In the genomic region with DNA sequence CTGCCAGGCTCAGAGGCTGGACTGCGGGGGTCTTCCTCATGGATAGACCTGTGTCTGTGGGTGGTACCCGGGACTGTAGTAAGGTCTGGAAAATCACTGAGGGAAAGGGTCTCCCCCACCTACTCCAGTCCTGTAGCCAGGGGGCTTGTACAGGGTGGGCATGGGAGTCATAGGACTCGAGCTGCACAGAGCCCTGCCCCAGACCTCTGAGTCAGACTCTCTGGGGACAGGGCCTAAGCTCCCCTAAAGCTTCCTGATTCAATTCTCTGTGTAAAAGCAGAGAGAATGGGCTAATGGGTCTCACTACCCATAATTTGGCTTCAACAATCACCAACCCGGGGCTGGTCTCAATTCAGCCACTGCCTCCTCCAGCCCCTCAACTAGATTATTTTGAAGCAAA, we compare ENCODE assay signal across 24 cellular contexts. TPM values are rescaled to one million over a fixed set of nuclear protein-coding genes. Genes with fewer than 3 reads are reported as not detected.
DNase-seq lines count a peak whose midpoint lies in the region; TF ChIP-seq lines count a peak whose summit lies in the region.
"Had no signal": no experiment of that assay in that cellular context is flagged by ENCODE, and none has a peak within 500 bp of the region (broad histone marks: within the 10 kb centered on the region; RNA-seq: fewer than 3 reads in every experiment).

No MANE protein-coding gene starts in this region.

- no peak overlapping the region for H3K4me2 ChIP-seq in osteoblast (ENCODE audit: insufficient read depth, low read length)
- H3K4me2 ChIP-seq: GM23338 had no signal

- DNase-seq in cardiac septum (ENCODE audit: low spot score), result peak; percentile 33
- DNase-seq in left ventricle myocardium inferior, result no peak
- DNase-seq in coronary artery (ENCODE audit: low spot score), result peak; percentile 43
- DNase-seq in osteoblast (ENCODE audit: insufficient read length, low spot score, missing footprints), result peak; percentile 86
- DNase-seq in activated CD4-positive, CD25-positive, alpha-beta regulatory T cell (lab: John Stamatoyannopoulos, UW), result no peak
- no peak for DNase-seq in T-helper 9 cell
- no peak for DNase-seq in NCI-H146 treated with DMSO at 0.1 percent for 48 hours (lab: John Stamatoyannopoulos, UW; ENCODE audit: unreplicated experiment)
- DNase-seq: C1 segment of cervical spinal cord; CD4-positive, alpha-beta memory T cell; HFFc6; KBM-7; MV-4-11; NCI-H1105 treated with DMSO at 0.1 percent for 48 hours; NCI-H146; NCI-H2029; NCI-H446; NCI-H524 treated with DMSO at 0.1 percent for 48 hours; NCI-H774 had no signal

- H3K27ac ChIP-seq in left ventricle myocardium inferior (replicated peaks), result no peak overlapping the region
- H3K27ac ChIP-seq in coronary artery, result no peak overlapping the region
- H3K27ac ChIP-seq in osteoblast (ENCODE audit: low read depth, low read length), result no peak overlapping the region

- no peak overlapping the region for H3K4me3 ChIP-seq in left ventricle myocardium inferior
- no peak overlapping the region for H3K4me3 ChIP-seq in coronary artery
- no peak overlapping the region for H3K4me3 ChIP-seq in osteoblast (ENCODE audit: insufficient read depth, low read length)
- H3K4me3 ChIP-seq: GM23338, HAP-1 had no signal

- TF ChIP-seq CTCF in left ventricle myocardium inferior (IDR thresholded peaks at IDR 0.05; ENCODE audit: borderline replicate concordance) (no peak), coronary artery (IDR thresholded peaks at IDR 0.05) (no peak), osteoblast (IDR thresholded peaks at IDR 0.05; ENCODE audit: extremely low read depth, low read depth, low read length) (no peak)

- H3K79me2 ChIP-seq in osteoblast (ENCODE audit: insufficient read depth, low read length), result no peaks in the 10 kb centered on the region

- no peaks in the 10 kb centered on the region for H3K9me3 ChIP-seq in left ventricle myocardium inferior (replicated peaks)
- no peaks in the 10 kb centered on the region for H3K9me3 ChIP-seq in osteoblast (ENCODE audit: low read depth, low read length)
- H3K9me3 ChIP-seq: Caco-2, HAP-1 had no signal

- H3K27me3 ChIP-seq in left ventricle myocardium inferior (ENCODE audit: low read depth), result peaks cover 44% of the 10 kb centered on the region
- H3K27me3 ChIP-seq in osteoblast (ENCODE audit: insufficient read depth, low read length), result peaks cover 63% of the 10 kb centered on the region

- H3K4me1 ChIP-seq in left ventricle myocardium inferior, result no peaks in the 10 kb centered on the region
- no peaks in the 10 kb centered on the region for H3K4me1 ChIP-seq in osteoblast (ENCODE audit: insufficient read depth, low read length)
- H3K4me1 ChIP-seq: Caco-2, HAP-1 had no signal

- H4K20me1 ChIP-seq in osteoblast (ENCODE audit: insufficient read depth, low read length), result no peaks in the 10 kb centered on the region

- no peak overlapping the region for H2AFZ ChIP-seq in osteoblast (ENCODE audit: low read length)
- H2AFZ ChIP-seq: GM23338 had no signal

- H3K36me3 ChIP-seq in left ventricle myocardium inferior (no peaks in the 10 kb centered on the region), osteoblast (ENCODE audit: insufficient read depth, low read length) (no peaks in the 10 kb centered on the region)
- H3K36me3 ChIP-seq: HAP-1 had no signal

- intact Hi-C loops in cardiac septum (cut with DNase I), result no loop called here
- intact Hi-C loops in left ventricle myocardium inferior (cut with micrococcal nuclease), result no loop called here

RNA-seq across cellular contexts. Expression of gene LRTM2, which starts 27.0 kb away (rescaled TPM):
- total RNA-seq in cardiac septum, result not detected
- total RNA-seq in left ventricle myocardium inferior, result not detected
- not detected in 2 replicates for total RNA-seq in osteoblast
- total RNA-seq: A172; Caco-2; CD4-positive, alpha-beta memory T cell; GM23338; HFFc6; LHCN-M2; MCF 10A had no signal

Comparison
In these comparisons a context has a peak if more than half of its experiments do, and no peak if none do; other contexts are left out.
1. DNase-seq: peak in cardiac septum (single experiment), coronary artery (single experiment) and osteoblast (single experiment); none in left ventricle myocardium inferior (single experiment), activated CD4-positive, CD25-positive, alpha-beta regulatory T cell (0 of 4), T-helper 9 cell (single experiment) and NCI-H146 treated with DMSO at 0.1 percent for 48 hours (single experiment).